9 cellular contexts compared by ENCODE assay signal in the genomic region with DNA sequence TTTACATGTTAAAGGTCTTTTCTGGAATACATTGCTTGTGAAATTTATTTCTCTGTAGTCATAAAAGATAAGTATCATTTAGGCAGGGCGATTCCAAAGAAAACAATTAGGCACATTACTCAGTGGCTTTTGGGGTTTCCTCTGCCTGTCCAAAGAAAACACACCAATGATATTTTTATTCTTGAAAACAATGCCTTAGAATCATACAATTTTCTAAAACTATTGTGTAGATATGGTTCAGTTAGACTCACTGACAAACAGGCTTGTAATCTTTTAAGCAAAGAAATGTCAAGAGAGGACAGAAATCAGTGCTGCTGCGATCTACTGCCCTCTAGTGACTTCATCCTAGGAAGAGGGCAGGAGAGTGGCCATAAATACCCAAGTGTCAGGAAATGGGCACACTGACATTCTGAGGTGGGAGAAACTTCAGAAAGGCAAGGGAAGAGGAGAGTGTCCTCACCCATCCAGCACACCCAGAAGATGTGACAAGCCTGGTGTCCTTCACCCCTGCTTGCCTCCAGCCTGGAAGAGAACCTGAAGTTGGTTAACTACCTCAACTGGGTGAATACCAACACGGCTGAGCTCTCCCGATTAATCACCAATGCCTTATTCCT.
A peak's percentile ranks its signal among the peaks of the same experiment; 100 is the strongest.
DNase-seq lines count a peak whose midpoint lies in the region; ATAC-seq and TF ChIP-seq lines count a peak whose summit lies in the region.
"Had no signal": no experiment of that assay in that cellular context is flagged by ENCODE, and none has a peak within 500 bp of the region (broad histone marks: within the 10 kb centered on the region; RNA-seq: fewer than 3 reads in every experiment).

No MANE protein-coding gene starts in this region.

- no peaks in the 10 kb centered on the region for H3K9me3 ChIP-seq in right cardiac atrium (ENCODE audit: control insufficient read depth, low read length)
- H3K9me3 ChIP-seq: neutrophil had no signal

- intact Hi-C loops in right cardiac atrium (cut with DNase I) = no loop called here

- ATAC-seq in right cardiac atrium = peak; percentile 77 to 85
- no peak for ATAC-seq in HG03139 (IDR thresholded peaks at IDR 0.05; ENCODE audit: unreplicated experiment)

- H3K4me3 ChIP-seq in AG10803 (ENCODE audit: low read length) (no peak overlapping the region), right cardiac atrium (ENCODE audit: low read length) (no peak overlapping the region)

- no peaks in the 10 kb centered on the region for H3K4me1 ChIP-seq in right cardiac atrium (ENCODE audit: control insufficient read depth, insufficient read depth, low read length)

- CTCF ChIA-PET in GM10248 (lab: Yijun Ruan, JAX) = interaction anchor here (0.9 to 4.7 kb wide), 3 partner anchors 9 to 12 kb away, joined by 3 to 19 read pairs (median 4); no protein-coding TSS in a partner anchor

- no peaks in the 10 kb centered on the region for H3K27me3 ChIP-seq in right cardiac atrium (ENCODE audit: control insufficient read depth, insufficient read depth)
- H3K27me3 ChIP-seq: neutrophil had no signal

- POLR2A ChIA-PET in GM10248 (lab: Yijun Ruan, JAX) = no interaction called here

- TF ChIP-seq CTCF in AG10803 (conservative IDR thresholded peaks at IDR 0.05; ENCODE audit: low read length) (peak; percentile 70), GM10248 (IDR thresholded peaks at IDR 0.05; ENCODE audit: control extremely low read depth, extremely low read depth, low read depth, missing control alignments) (peak; percentile 57), GM20000 (IDR thresholded peaks at IDR 0.05; ENCODE audit: extremely low read depth, missing control alignments) (no peak)

- no peak overlapping the region for H3K27ac ChIP-seq in right cardiac atrium (ENCODE audit: low read length)
- H3K27ac ChIP-seq: neutrophil had no signal

- 65% methylated on average over 4 of the region's 4 CpGs for WGBS in right cardiac atrium

- DNase-seq in AG10803 (ENCODE audit: low read depth) (peak; percentile 69), GM10248 (ENCODE audit: extremely low spot score) (no peak), NCI-H2227 treated with DMSO at 0.1 percent for 48 hours (lab: John Stamatoyannopoulos, UW) (peak; percentile 14), amniotic epithelial cell (ENCODE audit: low read depth) (peak; percentile 43), right cardiac atrium (no peak), GM20000 (ENCODE audit: low spot score) (no peak)
- DNase-seq in stimulated activated CD8-positive, alpha-beta memory T cell treated with anti-CD3 and anti-CD28 coated beads, Interleukin-4, amount 100 ng/mL, for 48 hours = peak; percentile 40

Comparison
In these comparisons a context has a peak if more than half of its experiments do, and no peak if none do; other contexts are left out.
1. DNase-seq: peak in AG10803 (single experiment), NCI-H2227 treated with DMSO at 0.1 percent for 48 hours (single experiment), amniotic epithelial cell (single experiment) and stimulated activated CD8-positive, alpha-beta memory T cell treated with anti-CD3 and anti-CD28 coated beads, Interleukin-4, amount 100 ng/mL, for 48 hours (single experiment); none in GM10248 (single experiment), right cardiac atrium (0 of 3) and GM20000 (single experiment).